16 cellular contexts compared by ENCODE assay signal in genomic region chr17:40484973-40485530, GRCh38. TPM values are rescaled to one million over a fixed set of nuclear protein-coding genes. Genes with fewer than 3 reads are reported as not detected.
DNase-seq lines count a peak whose midpoint lies in the region; ATAC-seq and TF ChIP-seq lines count a peak whose summit lies in the region.
"Had no signal": no experiment of that assay in that cellular context is flagged by ENCODE, and none has a peak within 500 bp of the region (broad histone marks: within the 10 kb centered on the region; RNA-seq: fewer than 3 reads in every experiment).

No MANE protein-coding gene starts in this region.

- H3K9me3 Mint-ChIP-seq in effector memory CD8-positive, alpha-beta T cell, result no peaks in the 10 kb centered on the region
- H3K9me3 Mint-ChIP-seq: stimulated activated naive CD8-positive, alpha-beta T cell treated with anti-CD3 and anti-CD28 coated beads, Interleukin-15, Interleukin-2, amounts not matched to agents 100 ng/mL and 50 ng/mL, for 24 hours had no signal

- TF ChIP-seq POLR2A in prostate gland (IDR thresholded peaks at IDR 0.05), result no peak

- POLR2A ChIA-PET in AG04450 (lab: Yijun Ruan, JAX), result interaction anchor here (0.8 to 3.6 kb wide), 8 partner anchors 9 to 66 kb away, joined by 3 to 28 read pairs (median 10); partner anchors contain the start of gene TNS4
- POLR2A ChIA-PET in PC-9 (lab: Charles Lee; ENCODE audit: unreplicated experiment), result no interaction called here

- no peaks in the 10 kb centered on the region for H3K9me2 ChIP-seq in PC-9 (ENCODE audit: insufficient read depth)

- H3K4me1 Mint-ChIP-seq in effector memory CD8-positive, alpha-beta T cell (ENCODE audit: low read depth in 2 of 2), result peaks cover 66 to 68% of the 10 kb centered on the region in 2 donors

- CTCF ChIA-PET in AG04450 (lab: Charles Lee), result interaction anchor here (0.6 to 4.5 kb wide), 3 partner anchors 8 to 75 kb away, joined by 3 to 33 read pairs (median 11); no protein-coding TSS in a partner anchor
- CTCF ChIA-PET in PC-9 (lab: Charles Lee), result interaction anchor here (0.9 kb wide), 1 partner anchor 37 kb away, joined by 3 read pairs; no protein-coding TSS in a partner anchor

- intact Hi-C loops in PC-9 (cut with micrococcal nuclease; ENCODE audit: unreplicated experiment) (no loop called here), prostate gland (cut with DNase I) (no loop called here)

- peaks cover 86% of the 10 kb centered on the region for H3K4me1 ChIP-seq in PC-9 (replicated peaks; ENCODE audit: insufficient read depth)
- peaks cover 5% of the 10 kb centered on the region for H3K4me1 ChIP-seq in prostate gland (replicated peaks)

- H3K4me3 ChIP-seq in AG04450 (ENCODE audit: low read depth, low read length), result no peak overlapping the region
- no peak overlapping the region for H3K4me3 ChIP-seq in PC-9
- no peak overlapping the region for H3K4me3 ChIP-seq in prostate gland

- H3K36me3 Mint-ChIP-seq in effector memory CD8-positive, alpha-beta T cell (ENCODE audit: insufficient read depth), result peaks cover 5% of the 10 kb centered on the region

- 0 out of 2 replicates have a peak, but pooled peaks cover 4% of the 10 kb centered on the region for H3K79me2 ChIP-seq in PC-9 (ENCODE audit: low read depth)

- 80% methylated on average over 7 of the region's 7 CpGs for WGBS in prostate gland

- no peak for TF ChIP-seq CTCF in AG04450 (IDR thresholded peaks at IDR 0.05; ENCODE audit: low read depth, low read length)
- TF ChIP-seq CTCF in PC-9 (conservative IDR thresholded peaks at IDR 0.05), result no peak
- no peak for TF ChIP-seq CTCF in prostate gland (IDR thresholded peaks at IDR 0.05)

- ATAC-seq in effector memory CD8-positive, alpha-beta T cell (replicated peaks), result no peak

- H2AFZ ChIP-seq in PC-9, result no peak overlapping the region

- H3K27ac ChIP-seq in AG04450 (ENCODE audit: low read depth, low read length) (peak overlapping the region; percentile 100), PC-9 (peak overlapping the region; percentile 93), prostate gland (peak overlapping the region; percentile 74 to 76)

- H3K36me3 ChIP-seq in PC-9 (ENCODE audit: low read depth), result 0 out of 2 replicates have a peak, but pooled peaks cover 4% of the 10 kb centered on the region
- no peaks in the 10 kb centered on the region for H3K36me3 ChIP-seq in prostate gland

- H3K27me3 ChIP-seq in AG04450 (ENCODE audit: control insufficient read depth, insufficient read depth, low read length) (no peaks in the 10 kb centered on the region), PC-9 (ENCODE audit: insufficient read depth, low read depth) (no peaks in the 10 kb centered on the region), prostate gland (replicated peaks; ENCODE audit: insufficient read depth) (no peaks in the 10 kb centered on the region)

- peak overlapping the region; percentile 75 for H3K4me2 ChIP-seq in PC-9

- H3K9me3 ChIP-seq in AG04450 (ENCODE audit: control insufficient read depth, insufficient read depth, low read length) (no peaks in the 10 kb centered on the region), PC-9 (ENCODE audit: insufficient read depth, low read depth) (no peaks in the 10 kb centered on the region), prostate gland (no peaks in the 10 kb centered on the region)

- H3K27ac Mint-ChIP-seq in effector memory CD8-positive, alpha-beta T cell, result peak overlapping the region; percentile 83 to 95
- H3K27ac Mint-ChIP-seq: stimulated activated naive CD8-positive, alpha-beta T cell treated with anti-CD3 and anti-CD28 coated beads, Interleukin-15, Interleukin-2, amounts not matched to agents 100 ng/mL and 50 ng/mL, for 24 hours had no signal

- BruUV-seq in PC-9 (replicated peaks; lab: Mats Ljungman, UMichigan), result no TSS peak

- no peaks in the 10 kb centered on the region for H3K27me3 Mint-ChIP-seq in effector memory CD8-positive, alpha-beta T cell
- H3K27me3 Mint-ChIP-seq: stimulated activated naive CD8-positive, alpha-beta T cell treated with anti-CD3 and anti-CD28 coated beads, Interleukin-15, Interleukin-2, amounts not matched to agents 100 ng/mL and 50 ng/mL, for 24 hours had no signal

- DNase-seq in AG04450 (ENCODE audit: low read depth, low spot score) (no peak), PC-9 (no peak), prostate gland (ENCODE audit: low spot score) (no peak), medulla oblongata (ENCODE audit: extremely low spot score) (no peak), T-helper 9 cell (no peak), CD1c-positive myeloid dendritic cell (ENCODE audit: extremely low spot score) (no peak)
- no peak for DNase-seq in effector memory CD8-positive, alpha-beta T cell
- DNase-seq in activated effector memory CD4-positive, alpha-beta T cell treated with anti-CD3 and anti-CD28 coated beads, Interleukin-2, amount 50 U/mL, for 16 hours, result no peak
- DNase-seq: activated T-cell treated with anti-CD3 and anti-CD28 coated beads, Interleukin-2, amount 50 U/mL, for 1 hour; AML-193; amygdala; NCI-H1048; NCI-H774; nucleus accumbens had no signal

- no peak overlapping the region for H3K4me3 Mint-ChIP-seq in effector memory CD8-positive, alpha-beta T cell
- H3K4me3 Mint-ChIP-seq: stimulated activated naive CD8-positive, alpha-beta T cell treated with anti-CD3 and anti-CD28 coated beads, Interleukin-15, Interleukin-2, amounts not matched to agents 100 ng/mL and 50 ng/mL, for 24 hours had no signal

- H4K20me1 ChIP-seq in PC-9 (ENCODE audit: insufficient read depth), result no peaks in the 10 kb centered on the region

- peaks cover 66% of the 10 kb centered on the region for H3F3A ChIP-seq in PC-9 (ENCODE audit: insufficient read depth, low read depth)

RNA-seq across cellular contexts. Expression of gene TNS4, which starts 16.4 kb away (rescaled TPM):
- 0.07 and 0.10 TPM in 2 replicates for polyA plus RNA-seq in AG04450 (2011; rRNA removed)
- polyA minus RNA-seq in AG04450 (2011; rRNA and poly(A)+ RNA removed), result 0.04 and 0.09 TPM in 2 replicates
- total RNA-seq in PC-9 (2021), result 17.4 and 23.5 TPM in 2 replicates
- total RNA-seq in prostate gland, result 10 to 100 TPM; 51.3 to 56.1 TPM
- total RNA-seq: kidney epithelial cell had no signal

RNA-seq across cellular contexts. Expression of gene IGFBP4, which starts 41.8 kb away (rescaled TPM):
- 1,026 and 1,343 TPM in 2 replicates for polyA plus RNA-seq in AG04450 (2011; rRNA removed)
- polyA minus RNA-seq in AG04450 (2011; rRNA and poly(A)+ RNA removed), result 782 and 1,005 TPM in 2 replicates
- total RNA-seq in PC-9 (2021) (138 and 211 TPM in 2 replicates), prostate gland (100 to 1,000 TPM; 132 to 154 TPM)
